Comparison of ENCODE assay signal across 8 cellular contexts in genomic region chr19:4352701-4353121, GRCh38. TPM values are rescaled to one million over a fixed set of nuclear protein-coding genes. Genes with fewer than 3 reads are reported as not detected.
A peak's percentile ranks its signal among the peaks of the same experiment; 100 is the strongest.
DNase-seq lines count a peak whose midpoint lies in the region; ATAC-seq and TF ChIP-seq lines count a peak whose summit lies in the region.

No MANE protein-coding gene starts in this region.

- ATAC-seq in WTC11 (peak; percentile 84), memory B cell (ENCODE audit: low read depth) (peak; percentile 77), GM21529 (IDR thresholded peaks at IDR 0.05; ENCODE audit: unreplicated experiment) (no peak)

- H3K36me3 Mint-ChIP-seq in WTC11 (peaks cover 5% of the 10 kb centered on the region), memory B cell (peaks cover 4% of the 10 kb centered on the region)

- DNase-seq in GM03348 (ENCODE audit: low spot score) (peak; percentile 85), NCI-H1105 treated with DMSO at 0.1 percent for 48 hours (lab: John Stamatoyannopoulos, UW) (peak; percentile 14), WTC11 (ENCODE audit: low spot score) (peak; percentile 78), dermis microvascular lymphatic vessel endothelial cell (ENCODE audit: low read depth in 2 of 2) (peak; percentile 59 to 75), memory B cell (ENCODE audit: low spot score in 2 of 2) (peak in 1 of 2 donors; percentile 58), superior temporal gyrus (ENCODE audit: extremely low spot score) (peak; percentile 51), SHP77 (lab: John Stamatoyannopoulos, UW) (no peak)

- peak; percentile 77 for TF ChIP-seq CTCF in WTC11 (IDR thresholded peaks at IDR 0.05)

- no peak overlapping the region for H3K27ac Mint-ChIP-seq in WTC11
- no peak overlapping the region for H3K27ac Mint-ChIP-seq in memory B cell

- CTCF ChIA-PET in WTC11 (lab: Charles Lee) = interaction anchor here (0.5 to 4.2 kb wide), 56 partner anchors 8 to 679 kb away, joined by 3 to 187 read pairs (median 5); partner anchors contain the start of genes CHAF1A, FSD1, HDGFL2 and MPND

- H3K4me3 Mint-ChIP-seq in WTC11 = no peak overlapping the region
- no peak overlapping the region for H3K4me3 Mint-ChIP-seq in memory B cell

- H3K27me3 Mint-ChIP-seq in WTC11 (ENCODE audit: low read depth) (no peaks in the 10 kb centered on the region), memory B cell (no peaks in the 10 kb centered on the region)

- no peaks in the 10 kb centered on the region for H3K9me3 Mint-ChIP-seq in WTC11
- H3K9me3 Mint-ChIP-seq in memory B cell = no peaks in the 10 kb centered on the region

- H3K4me1 Mint-ChIP-seq in WTC11 = no peaks in the 10 kb centered on the region
- H3K4me1 Mint-ChIP-seq in memory B cell = peaks cover 2% of the 10 kb centered on the region

- POLR2A ChIA-PET in WTC11 (lab: Charles Lee) = interaction anchor here (0.8 to 1.6 kb wide), 2 partner anchors 9 to 86 kb away, joined by 5 to 12 read pairs; partner anchors contain the start of gene MPND

TF ChIP-seq in WTC11, 78 proteins besides CTCF, POLR2A, EP300 and RAD21 (continues in another document):
- no peak for TF ChIP-seq PRRX2 (CRISPR knock-in tag; IDR thresholded peaks at IDR 0.05)
- TF ChIP-seq PRDM15 (CRISPR knock-in tag; IDR thresholded peaks at IDR 0.05) = no peak
- no peak for TF ChIP-seq NR3C1 (CRISPR knock-in tag; conservative IDR thresholded peaks at IDR 0.05; ENCODE audit: low read depth)
- no peak for TF ChIP-seq ZNF512 (CRISPR knock-in tag; IDR thresholded peaks at IDR 0.05; ENCODE audit: borderline replicate concordance)
- TF ChIP-seq ESRRA (CRISPR knock-in tag; IDR thresholded peaks at IDR 0.05; ENCODE audit: borderline replicate concordance) = no peak
- no peak for TF ChIP-seq ZBTB43 (CRISPR knock-in tag; IDR thresholded peaks at IDR 0.05)
- no peak for TF ChIP-seq SP1 (CRISPR knock-in tag; conservative IDR thresholded peaks at IDR 0.05)
- no peak for TF ChIP-seq ZNF138 (CRISPR knock-in tag; conservative IDR thresholded peaks at IDR 0.05)
- TF ChIP-seq ZSCAN18 (CRISPR knock-in tag; IDR thresholded peaks at IDR 0.05) = no peak
- no peak for TF ChIP-seq CDX4 (CRISPR knock-in tag; IDR thresholded peaks at IDR 0.05; ENCODE audit: borderline replicate concordance)
- no peak for TF ChIP-seq ZNF263 (CRISPR knock-in tag; IDR thresholded peaks at IDR 0.05; ENCODE audit: low read depth)
- TF ChIP-seq GABPB1 (CRISPR knock-in tag; IDR thresholded peaks at IDR 0.05) = no peak
- TF ChIP-seq CREM (CRISPR knock-in tag; IDR thresholded peaks at IDR 0.05) = no peak

RNA-seq across cellular contexts. Expression of gene MPND, which starts 9.3 kb away (rescaled TPM):
- 28.3 to 37.7 TPM (median 37.4 TPM) in 3 replicates for total RNA-seq in WTC11 (2021)
- 5.8 and 8.7 TPM in 2 replicates for total RNA-seq in dermis microvascular lymphatic vessel endothelial cell

RNA-seq across cellular contexts. Expression of gene STAP2, which starts 14.1 kb away (rescaled TPM):
- total RNA-seq in WTC11 (2021) (18.2 to 21.1 TPM (median 20.2 TPM) in 3 replicates), dermis microvascular lymphatic vessel endothelial cell (28.5 and 38.2 TPM in 2 replicates)

RNA-seq across cellular contexts. Expression of gene SH3GL1, which starts 47.6 kb away (rescaled TPM):
- 89.4 to 109 TPM (median 89.7 TPM) in 3 replicates for total RNA-seq in WTC11 (2021)
- total RNA-seq in dermis microvascular lymphatic vessel endothelial cell = 50.6 and 85.3 TPM in 2 replicates

RNA-seq across cellular contexts. Expression of gene FSD1, which starts 48.3 kb away (rescaled TPM):
- 61.3 to 69.2 TPM (median 65.7 TPM) in 3 replicates for total RNA-seq in WTC11 (2021)
- 6.3 and 7.4 TPM in 2 replicates for total RNA-seq in dermis microvascular lymphatic vessel endothelial cell

RNA-seq across cellular contexts. Expression of gene CHAF1A, which starts 49.7 kb away (rescaled TPM):
- total RNA-seq in WTC11 (2021) = 126 to 161 TPM (median 137 TPM) in 3 replicates
- total RNA-seq in dermis microvascular lymphatic vessel endothelial cell = 8.7 and 11.6 TPM in 2 replicates

Comparison
In these comparisons a context has a peak if more than half of its experiments do, and no peak if none do; other contexts are left out.
1. DNase-seq: peak in GM03348 (single experiment), NCI-H1105 treated with DMSO at 0.1 percent for 48 hours (single experiment), WTC11 (single experiment), dermis microvascular lymphatic vessel endothelial cell (2 of 2) and superior temporal gyrus (single experiment); none in SHP77 (0 of 2).